ENCODE assay signal across 16 cellular contexts in the genomic region with DNA sequence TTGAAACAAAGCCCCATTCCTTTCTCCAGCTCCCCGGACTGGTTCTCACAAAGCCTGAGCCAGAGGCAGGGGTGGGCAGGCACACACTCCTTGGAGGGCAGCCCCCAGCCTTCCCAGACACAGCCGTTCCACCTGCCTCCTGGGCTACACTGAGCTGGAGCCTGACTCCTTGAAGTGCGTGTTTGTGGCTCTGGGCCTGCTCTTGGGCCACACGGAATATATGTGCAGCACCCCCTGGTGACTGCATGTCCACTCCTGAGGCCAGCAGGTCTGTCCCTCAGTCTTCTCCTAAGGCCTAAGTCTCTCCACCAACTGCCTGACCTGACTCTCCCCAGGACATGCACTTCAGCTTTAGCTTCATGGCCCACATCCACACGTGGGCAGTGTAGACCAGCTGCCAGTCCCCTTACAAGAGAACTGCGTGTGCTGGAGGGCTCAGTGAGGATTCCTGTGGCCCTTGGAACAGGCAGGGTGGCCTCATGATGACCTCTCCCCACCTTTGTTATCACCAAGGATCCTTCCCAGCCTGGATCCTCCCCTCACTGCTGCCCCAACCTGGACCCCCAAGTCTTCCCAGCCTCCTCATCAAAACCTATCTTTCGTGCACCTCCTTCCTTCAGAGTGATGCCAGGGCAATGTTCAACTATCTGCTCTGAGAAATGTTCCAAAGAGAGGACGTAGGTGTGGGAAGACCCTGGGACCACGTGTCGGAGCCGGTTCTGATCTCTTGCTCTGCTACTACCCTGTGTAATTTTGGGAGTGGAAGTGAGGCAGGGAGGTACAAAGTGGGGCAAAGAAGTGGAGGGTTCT. TPM values are rescaled to one million over a fixed set of nuclear protein-coding genes. Genes with fewer than 3 reads are reported as not detected.
DNase-seq lines count a peak whose midpoint lies in the region; ATAC-seq and TF ChIP-seq lines count a peak whose summit lies in the region.
"Had no signal": no experiment of that assay in that cellular context is flagged by ENCODE, and none has a peak within 500 bp of the region (broad histone marks: within the 10 kb centered on the region; RNA-seq: fewer than 3 reads in every experiment).

No MANE protein-coding gene starts in this region.

- H3K36me3 Mint-ChIP-seq in stimulated activated memory B cell treated with anti-CD40 and anti-IgM and Interleukin-4, amounts not matched to agents 10 μg/mL and 1 μg/mL and 100 μg/mL, for 72 hours: no peaks in the 10 kb centered on the region
- H3K36me3 Mint-ChIP-seq in nephron progenitor cell (ENCODE audit: low read depth): no peaks in the 10 kb centered on the region
- H3K36me3 Mint-ChIP-seq: IgD-negative memory B cell had no signal

- no peak overlapping the region for H3K4me3 Mint-ChIP-seq in stimulated activated memory B cell treated with anti-CD40 and anti-IgM and Interleukin-4, amounts not matched to agents 10 μg/mL and 1 μg/mL and 100 μg/mL, for 72 hours
- H3K4me3 Mint-ChIP-seq in nephron progenitor cell: no peak overlapping the region
- H3K4me3 Mint-ChIP-seq: dendritic cell treated with granulocyte-macrophage colony-stimulating factor and Interleukin-4, amounts not matched to agents 40 ng/mL and 50 ng/mL, for 4 days; IgD-negative memory B cell; stimulated activated naive CD8-positive, alpha-beta T cell treated with anti-CD3 and anti-CD28 coated beads, Interleukin-15, amount 100 ng/mL, for 72 hours had no signal

- no peaks in the 10 kb centered on the region for H3K36me3 ChIP-seq in GM23248 (ENCODE audit: low read depth)
- H3K36me3 ChIP-seq: SJSA1 had no signal

- peaks cover 9% of the 10 kb centered on the region for H3K4me1 ChIP-seq in GM23248 (ENCODE audit: insufficient read depth)
- H3K4me1 ChIP-seq: SJSA1 had no signal

- no peaks in the 10 kb centered on the region for H4K20me1 ChIP-seq in GM23248 (ENCODE audit: insufficient read depth)

- no peaks in the 10 kb centered on the region for H3K4me1 Mint-ChIP-seq in stimulated activated memory B cell treated with anti-CD40 and anti-IgM and Interleukin-4, amounts not matched to agents 10 μg/mL and 1 μg/mL and 100 μg/mL, for 72 hours
- H3K4me1 Mint-ChIP-seq in nephron progenitor cell: peaks cover 5% of the 10 kb centered on the region
- H3K4me1 Mint-ChIP-seq: IgD-negative memory B cell; stimulated activated naive CD8-positive, alpha-beta T cell treated with anti-CD3 and anti-CD28 coated beads, Interleukin-15, amount 100 ng/mL, for 72 hours had no signal

- H3K9me3 Mint-ChIP-seq in stimulated activated memory B cell treated with anti-CD40 and anti-IgM and Interleukin-4, amounts not matched to agents 10 μg/mL and 1 μg/mL and 100 μg/mL, for 72 hours: no peaks in the 10 kb centered on the region
- H3K9me3 Mint-ChIP-seq in nephron progenitor cell: no peaks in the 10 kb centered on the region
- H3K9me3 Mint-ChIP-seq: dendritic cell treated with granulocyte-macrophage colony-stimulating factor and Interleukin-4, amounts not matched to agents 40 ng/mL and 50 ng/mL, for 4 days; stimulated activated naive CD8-positive, alpha-beta T cell treated with anti-CD3 and anti-CD28 coated beads, Interleukin-15, amount 100 ng/mL, for 72 hours had no signal

- WGBS in GM23248 (ENCODE audit: low coverage in 1 of 2, low lambda C conversion rate in 2 of 2, missing lambda C conversion rate in 2 of 2), 2 experiments: 70 to 75% methylated on average over 10 to 11 of the region's 11 CpGs

- no peaks in the 10 kb centered on the region for H3K9me3 ChIP-seq in GM23248 (ENCODE audit: low read depth)
- H3K9me3 ChIP-seq: SJSA1 had no signal

- peak; percentile 19 for DNase-seq in GM23248
- peak; percentile 27 for DNase-seq in fibroblast of the aortic adventitia (ENCODE audit: low read depth)
- no peak for DNase-seq in nephron progenitor cell
- no peak for DNase-seq in NOMO-1 treated with dmso at 0.1 percent for 144 hours (lab: John Stamatoyannopoulos, UW; ENCODE audit: unreplicated experiment)
- DNase-seq in 8988T: no peak
- DNase-seq: activated T-cell treated with anti-CD3 and anti-CD28 coated beads, Interleukin-2, amount 50 U/mL, for 1 hour; NCI-H187 treated with DMSO at 0.1 percent for 48 hours; NCI-H748 treated with DMSO at 0.1 percent for 48 hours; retina; stimulated activated naive CD8-positive, alpha-beta T cell treated with anti-CD3 and anti-CD28 coated beads, Interleukin-15, amount 100 ng/mL, for 72 hours had no signal

- H3K9ac ChIP-seq in GM23248: no peak overlapping the region

- H3K27me3 ChIP-seq in GM23248 (replicated peaks; ENCODE audit: insufficient read depth): peaks cover 22% of the 10 kb centered on the region

- peak; percentile 82 for ATAC-seq in SK-N-SH treated with all-trans-retinoic acid at 6 μM for 48 hours
- ATAC-seq in stimulated activated memory B cell treated with anti-CD40 and anti-IgM and Interleukin-4, amounts not matched to agents 10 μg/mL and 1 μg/mL and 100 μg/mL, for 72 hours: peak; percentile 24
- ATAC-seq: stimulated activated naive CD8-positive, alpha-beta T cell treated with anti-CD3 and anti-CD28 coated beads, Interleukin-15, amount 100 ng/mL, for 72 hours had no signal

- H3K27ac Mint-ChIP-seq in stimulated activated memory B cell treated with anti-CD40 and anti-IgM and Interleukin-4, amounts not matched to agents 10 μg/mL and 1 μg/mL and 100 μg/mL, for 72 hours: no peak overlapping the region
- H3K27ac Mint-ChIP-seq in nephron progenitor cell: no peak overlapping the region
- H3K27ac Mint-ChIP-seq: dendritic cell treated with granulocyte-macrophage colony-stimulating factor and Interleukin-4, amounts not matched to agents 40 ng/mL and 50 ng/mL, for 4 days; IgD-negative memory B cell; stimulated activated naive CD8-positive, alpha-beta T cell treated with anti-CD3 and anti-CD28 coated beads, Interleukin-15, amount 100 ng/mL, for 72 hours had no signal

- H3F3A ChIP-seq in GM23248 (ENCODE audit: insufficient read depth): no peaks in the 10 kb centered on the region

- H3K79me2 ChIP-seq in GM23248 (ENCODE audit: insufficient read depth): no peaks in the 10 kb centered on the region

- H3K4me3 ChIP-seq in GM23248 (no peak overlapping the region), fibroblast of the aortic adventitia (ENCODE audit: low read depth, low read length) (no peak overlapping the region)
- H3K4me3 ChIP-seq: SJSA1 had no signal

- H3K27me3 Mint-ChIP-seq in stimulated activated memory B cell treated with anti-CD40 and anti-IgM and Interleukin-4, amounts not matched to agents 10 μg/mL and 1 μg/mL and 100 μg/mL, for 72 hours: peaks cover 28% of the 10 kb centered on the region
- peaks cover 55% of the 10 kb centered on the region for H3K27me3 Mint-ChIP-seq in nephron progenitor cell (ENCODE audit: low read depth, poor library complexity)

- TF ChIP-seq CTCF in fibroblast of the aortic adventitia (IDR thresholded peaks at IDR 0.05; ENCODE audit: insufficient read depth, low read length): peak; percentile 15
- TF ChIP-seq CTCF in nephron progenitor cell (IDR thresholded peaks at IDR 0.05): no peak

- no peak overlapping the region for H2AFZ ChIP-seq in GM23248

- in situ Hi-C loops in GM23248 (cut with MboI): no loop called here

- no peak overlapping the region for H3K27ac ChIP-seq in GM23248
- H3K27ac ChIP-seq: SJSA1 had no signal

- no peaks in the 10 kb centered on the region for H3K9me2 ChIP-seq in GM23248 (ENCODE audit: insufficient read depth)

- no peak overlapping the region for H3K4me2 ChIP-seq in GM23248 (ENCODE audit: unreplicated experiment)

TF ChIP-seq in SK-N-SH treated with all-trans-retinoic acid at 6 μM for 48 hours, 23 proteins besides CTCF, POLR2A, EP300 and RAD21:
- no peak for TF ChIP-seq SNAI2 (CRISPR knock-in tag; IDR thresholded peaks at IDR 0.05)
- TF ChIP-seq ZFP30 (CRISPR knock-in tag; IDR thresholded peaks at IDR 0.05): no peak
- TF ChIP-seq, protein P1, sequence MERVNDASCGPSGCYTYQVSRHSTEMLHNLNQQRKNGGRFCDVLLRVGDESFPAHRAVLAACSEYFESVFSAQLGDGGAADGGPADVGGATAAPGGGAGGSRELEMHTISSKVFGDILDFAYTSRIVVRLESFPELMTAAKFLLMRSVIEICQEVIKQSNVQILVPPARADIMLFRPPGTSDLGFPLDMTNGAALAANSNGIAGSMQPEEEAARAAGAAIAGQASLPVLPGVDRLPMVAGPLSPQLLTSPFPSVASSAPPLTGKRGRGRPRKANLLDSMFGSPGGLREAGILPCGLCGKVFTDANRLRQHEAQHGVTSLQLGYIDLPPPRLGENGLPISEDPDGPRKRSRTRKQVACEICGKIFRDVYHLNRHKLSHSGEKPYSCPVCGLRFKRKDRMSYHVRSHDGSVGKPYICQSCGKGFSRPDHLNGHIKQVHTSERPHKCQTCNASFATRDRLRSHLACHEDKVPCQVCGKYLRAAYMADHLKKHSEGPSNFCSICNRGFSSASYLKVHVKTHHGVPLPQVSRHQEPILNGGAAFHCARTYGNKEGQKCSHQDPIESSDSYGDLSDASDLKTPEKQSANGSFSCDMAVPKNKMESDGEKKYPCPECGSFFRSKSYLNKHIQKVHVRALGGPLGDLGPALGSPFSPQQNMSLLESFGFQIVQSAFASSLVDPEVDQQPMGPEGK (CRISPR knock-in tag; IDR thresholded peaks at IDR 0.05; ENCODE audit: borderline replicate concordance): no peak
- TF ChIP-seq ZNF8 (CRISPR knock-in tag; IDR thresholded peaks at IDR 0.05): no peak
- no peak for TF ChIP-seq OSR1 (CRISPR knock-in tag; IDR thresholded peaks at IDR 0.05)
- no peak for TF ChIP-seq ARNTL (CRISPR knock-in tag; IDR thresholded peaks at IDR 0.05; ENCODE audit: borderline replicate concordance, low read depth)
- TF ChIP-seq GLIS3 (CRISPR knock-in tag; IDR thresholded peaks at IDR 0.05): no peak

RNA-seq across cellular contexts. Expression of gene SLC6A2, which starts 12.4 kb away (rescaled TPM):
- total RNA-seq in GM23248 (2014; rRNA removed; shearing (Covaris generic)): not detected in 2 replicates
- not detected in 2 replicates for polyA plus RNA-seq in GM23248 (2016; fragmentation: Nextera tagmentation; extraction: Ambion mirVana)
- not detected in 2 replicates for total RNA-seq in fibroblast of the aortic adventitia (ENCODE audit: low replicate concordance)
- total RNA-seq: glomerular endothelial cell, SJSA1 had no signal
- polyA plus RNA-seq: IgD-negative memory B cell had no signal

Comparison
In these comparisons a context has a peak if more than half of its experiments do, and no peak if none do; other contexts are left out.
1. DNase-seq: peak in GM23248 (single experiment) and fibroblast of the aortic adventitia (single experiment); none in nephron progenitor cell (single experiment), NOMO-1 treated with dmso at 0.1 percent for 144 hours (single experiment) and 8988T (single experiment).